Comparison of ENCODE assay signal across 1 cellular context in the genomic region with DNA sequence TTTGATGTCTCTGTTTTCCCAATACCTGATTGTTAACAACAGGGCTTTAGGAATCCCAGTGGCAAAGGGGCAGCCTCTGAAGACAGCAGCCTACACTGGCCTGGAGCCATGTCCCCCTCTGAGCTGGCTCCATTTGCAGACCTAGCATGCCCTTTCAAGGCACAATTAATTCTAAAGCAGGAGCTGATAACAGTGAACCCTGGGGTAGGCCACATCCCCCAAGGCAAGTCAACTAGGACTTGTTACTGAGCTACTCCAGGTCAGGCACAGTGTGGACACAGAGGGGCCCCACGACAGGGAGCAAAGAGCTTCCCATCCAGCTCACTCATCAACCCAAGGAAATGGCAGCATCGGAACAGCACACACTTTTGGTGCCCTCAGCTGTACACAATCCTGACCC.
TF ChIP-seq lines count a peak whose summit lies in the region.

No MANE protein-coding gene starts in this region.

TF ChIP-seq in HepG2, 621 proteins besides CTCF, POLR2A, EP300 and RAD21:
- no peak for TF ChIP-seq ZNF652 (CRISPR knock-in tag; IDR thresholded peaks at IDR 0.05; ENCODE audit: borderline replicate concordance, low read depth)
TF ChIP-seq in HepG2: peak in this region for 0.
